1 cellular context compared by ENCODE assay signal in the genomic region with DNA sequence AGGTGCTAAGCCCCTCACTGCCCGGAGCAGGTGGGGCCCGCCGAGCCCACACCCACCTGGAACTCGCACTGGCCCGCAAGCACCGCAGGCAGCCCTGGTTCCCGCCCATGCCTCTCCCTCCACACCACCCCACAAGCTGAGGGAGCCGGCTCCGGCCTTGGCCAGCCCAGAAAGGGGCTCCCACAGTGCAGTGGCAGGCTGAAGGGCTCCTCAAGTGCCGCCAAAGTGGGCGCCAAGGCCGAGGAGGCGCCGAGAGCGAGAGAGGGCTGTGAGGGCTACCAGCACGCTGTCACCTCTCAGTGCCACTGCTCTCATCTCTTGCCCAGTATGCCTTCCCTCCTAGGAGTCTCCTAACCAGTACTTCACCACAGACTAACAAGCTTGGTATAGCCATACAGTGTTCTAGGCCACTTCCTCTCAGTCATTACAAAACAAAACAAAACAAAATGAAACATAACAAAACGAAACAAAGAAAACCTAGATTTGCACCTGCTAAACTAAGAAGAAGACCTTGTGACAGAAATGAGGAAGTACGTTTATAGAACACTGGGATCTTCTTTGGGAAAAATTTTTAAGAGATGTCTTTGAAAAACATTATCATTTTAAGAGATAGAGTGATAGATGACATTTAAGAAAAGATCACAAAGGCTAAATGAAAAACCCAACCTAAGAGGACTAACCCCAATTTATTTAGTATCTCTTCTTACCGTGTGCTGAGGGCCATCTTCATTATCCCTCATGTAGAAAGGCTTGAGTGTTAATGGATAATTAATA.
TF ChIP-seq lines count a peak whose summit lies in the region.

No MANE protein-coding gene starts in this region.

TF ChIP-seq in GM12878, 131 proteins besides CTCF, POLR2A, EP300 and RAD21 (continued from another document and continues in another):
- TF ChIP-seq, protein P1, sequence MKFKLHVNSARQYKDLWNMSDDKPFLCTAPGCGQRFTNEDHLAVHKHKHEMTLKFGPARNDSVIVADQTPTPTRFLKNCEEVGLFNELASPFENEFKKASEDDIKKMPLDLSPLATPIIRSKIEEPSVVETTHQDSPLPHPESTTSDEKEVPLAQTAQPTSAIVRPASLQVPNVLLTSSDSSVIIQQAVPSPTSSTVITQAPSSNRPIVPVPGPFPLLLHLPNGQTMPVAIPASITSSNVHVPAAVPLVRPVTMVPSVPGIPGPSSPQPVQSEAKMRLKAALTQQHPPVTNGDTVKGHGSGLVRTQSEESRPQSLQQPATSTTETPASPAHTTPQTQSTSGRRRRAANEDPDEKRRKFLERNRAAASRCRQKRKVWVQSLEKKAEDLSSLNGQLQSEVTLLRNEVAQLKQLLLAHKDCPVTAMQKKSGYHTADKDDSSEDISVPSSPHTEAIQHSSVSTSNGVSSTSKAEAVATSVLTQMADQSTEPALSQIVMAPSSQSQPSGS (IDR thresholded peaks at IDR 0.05; ENCODE audit: low read length): peak; percentile 85
- no peak for TF ChIP-seq KAT2A (conservative IDR thresholded peaks at IDR 0.05; ENCODE audit: control insufficient read depth, low read depth, low read length)
- 0 out of 2 replicates have a peak, but pooled peaks have one; percentile 41 for TF ChIP-seq RCOR1 (conservative IDR thresholded peaks at IDR 0.05; ENCODE audit: low read depth, low read length)
- peak; percentile 81; the same call in 1 of the 2 replicates for TF ChIP-seq SMARCA5 (IDR thresholded peaks at IDR 0.05)
- peak; percentile 82; the same call in 1 of the 2 replicates for TF ChIP-seq PML (IDR thresholded peaks at IDR 0.05; ENCODE audit: low read length)
- TF ChIP-seq RAD51 (IDR thresholded peaks at IDR 0.05): peak; percentile 70
- TF ChIP-seq MTA2 (IDR thresholded peaks at IDR 0.05; ENCODE audit: low read depth): peak; percentile 93
- peak; percentile 83 for TF ChIP-seq EED (IDR thresholded peaks at IDR 0.05; ENCODE audit: low read depth)
- no peak for TF ChIP-seq IRF3 (IDR thresholded peaks at IDR 0.05)
- TF ChIP-seq IRF4 (IDR thresholded peaks at IDR 0.05; ENCODE audit: low read depth, low read length): peak; percentile 70
- peak; percentile 52; the same call in 1 of the 2 replicates for TF ChIP-seq GABPA (IDR thresholded peaks at IDR 0.05; ENCODE audit: low read depth)
- TF ChIP-seq, protein P2, sequence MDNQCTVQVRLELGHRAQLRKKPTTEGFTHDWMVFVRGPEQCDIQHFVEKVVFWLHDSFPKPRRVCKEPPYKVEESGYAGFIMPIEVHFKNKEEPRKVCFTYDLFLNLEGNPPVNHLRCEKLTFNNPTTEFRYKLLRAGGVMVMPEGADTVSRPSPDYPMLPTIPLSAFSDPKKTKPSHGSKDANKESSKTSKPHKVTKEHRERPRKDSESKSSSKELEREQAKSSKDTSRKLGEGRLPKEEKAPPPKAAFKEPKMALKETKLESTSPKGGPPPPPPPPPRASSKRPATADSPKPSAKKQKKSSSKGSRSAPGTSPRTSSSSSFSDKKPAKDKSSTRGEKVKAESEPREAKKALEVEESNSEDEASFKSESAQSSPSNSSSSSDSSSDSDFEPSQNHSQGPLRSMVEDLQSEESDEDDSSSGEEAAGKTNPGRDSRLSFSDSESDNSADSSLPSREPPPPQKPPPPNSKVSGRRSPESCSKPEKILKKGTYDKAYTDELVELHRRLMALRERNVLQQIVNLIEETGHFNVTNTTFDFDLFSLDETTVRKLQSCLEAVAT (IDR thresholded peaks at IDR 0.05): peak; percentile 82
- TF ChIP-seq, protein P3, sequence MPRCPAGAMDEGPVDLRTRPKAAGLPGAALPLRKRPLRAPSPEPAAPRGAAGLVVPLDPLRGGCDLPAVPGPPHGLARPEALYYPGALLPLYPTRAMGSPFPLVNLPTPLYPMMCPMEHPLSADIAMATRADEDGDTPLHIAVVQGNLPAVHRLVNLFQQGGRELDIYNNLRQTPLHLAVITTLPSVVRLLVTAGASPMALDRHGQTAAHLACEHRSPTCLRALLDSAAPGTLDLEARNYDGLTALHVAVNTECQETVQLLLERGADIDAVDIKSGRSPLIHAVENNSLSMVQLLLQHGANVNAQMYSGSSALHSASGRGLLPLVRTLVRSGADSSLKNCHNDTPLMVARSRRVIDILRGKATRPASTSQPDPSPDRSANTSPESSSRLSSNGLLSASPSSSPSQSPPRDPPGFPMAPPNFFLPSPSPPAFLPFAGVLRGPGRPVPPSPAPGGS (IDR thresholded peaks at IDR 0.05; ENCODE audit: borderline replicate concordance, insufficient read depth, low read depth, low read length, poor library complexity, severe bottlenecking): peak; percentile 13
- peak; percentile 99 for TF ChIP-seq IKZF2 (IDR thresholded peaks at IDR 0.05)
- no peak for TF ChIP-seq YY1 (IDR thresholded peaks at IDR 0.05; ENCODE audit: low read depth, low read length)
- TF ChIP-seq NFIC (IDR thresholded peaks at IDR 0.05; ENCODE audit: low read depth, low read length): peak; percentile 93
- no peak for TF ChIP-seq ESRRA (IDR thresholded peaks at IDR 0.05; ENCODE audit: low read length)
- TF ChIP-seq RFX5 (IDR thresholded peaks at IDR 0.05; ENCODE audit: low read depth, low read length): no peak
- no peak for TF ChIP-seq NR2F1 (conservative IDR thresholded peaks at IDR 0.05)
- peak; percentile 75 for TF ChIP-seq POLR2AphosphoS5 (IDR thresholded peaks at IDR 0.05; ENCODE audit: low read length)
- TF ChIP-seq IKZF1 (conservative IDR thresholded peaks at IDR 0.05): peak; percentile 92
- no peak for TF ChIP-seq MTA3 (IDR thresholded peaks at IDR 0.05; ENCODE audit: borderline replicate concordance, low read length)
- no peak for TF ChIP-seq SREBF1 (IDR thresholded peaks at IDR 0.05; ENCODE audit: low read length)
- peak; percentile 65; the same call in 1 of the 2 replicates for TF ChIP-seq LARP7 (IDR thresholded peaks at IDR 0.05)
- peak; percentile 91 for TF ChIP-seq ZNF687 (IDR thresholded peaks at IDR 0.05)
- peak; percentile 85 for TF ChIP-seq JUNB (IDR thresholded peaks at IDR 0.05)
- 0 out of 2 replicates have a peak, but pooled peaks have one; percentile 30 for TF ChIP-seq RBBP5 (conservative IDR thresholded peaks at IDR 0.05)
- no peak for TF ChIP-seq NFXL1 (IDR thresholded peaks at IDR 0.05; ENCODE audit: borderline replicate concordance)
- TF ChIP-seq RELA (IDR thresholded peaks at IDR 0.05; ENCODE audit: borderline replicate concordance, partially characterized antibody): no peak
- peak; percentile 44; the same call in 1 of the 2 replicates for TF ChIP-seq TAF1 (IDR thresholded peaks at IDR 0.05; ENCODE audit: borderline replicate concordance, low read depth, low read length)
- TF ChIP-seq, protein P4, sequence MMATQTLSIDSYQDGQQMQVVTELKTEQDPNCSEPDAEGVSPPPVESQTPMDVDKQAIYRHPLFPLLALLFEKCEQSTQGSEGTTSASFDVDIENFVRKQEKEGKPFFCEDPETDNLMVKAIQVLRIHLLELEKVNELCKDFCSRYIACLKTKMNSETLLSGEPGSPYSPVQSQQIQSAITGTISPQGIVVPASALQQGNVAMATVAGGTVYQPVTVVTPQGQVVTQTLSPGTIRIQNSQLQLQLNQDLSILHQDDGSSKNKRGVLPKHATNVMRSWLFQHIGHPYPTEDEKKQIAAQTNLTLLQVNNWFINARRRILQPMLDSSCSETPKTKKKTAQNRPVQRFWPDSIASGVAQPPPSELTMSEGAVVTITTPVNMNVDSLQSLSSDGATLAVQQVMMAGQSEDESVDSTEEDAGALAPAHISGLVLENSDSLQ (IDR thresholded peaks at IDR 0.05): peak; percentile 41; the same call in 1 of the 2 replicates
- TF ChIP-seq POU2F2 (IDR thresholded peaks at IDR 0.05; ENCODE audit: borderline replicate concordance, low read depth, low read length): peak; percentile 77; the same call in 2 of the 3 replicates
- TF ChIP-seq TCF3 (IDR thresholded peaks at IDR 0.05; ENCODE audit: borderline replicate concordance, insufficient read depth, low read depth, low read length): peak; percentile 62; the same call in 1 of the 2 replicates
- peak; percentile 50 for TF ChIP-seq GATAD2B (conservative IDR thresholded peaks at IDR 0.05; ENCODE audit: low read depth)
- peak; percentile 38 to 58; a peak in 2 of 4 replicates for TF ChIP-seq BHLHE40 (IDR thresholded peaks at IDR 0.05; ENCODE audit: borderline replicate concordance in 1 of 2, low read depth in 2 of 2, low read length in 1 of 2)
- no peak for TF ChIP-seq TARDBP (IDR thresholded peaks at IDR 0.05; ENCODE audit: borderline replicate concordance)
- TF ChIP-seq, protein P5, sequence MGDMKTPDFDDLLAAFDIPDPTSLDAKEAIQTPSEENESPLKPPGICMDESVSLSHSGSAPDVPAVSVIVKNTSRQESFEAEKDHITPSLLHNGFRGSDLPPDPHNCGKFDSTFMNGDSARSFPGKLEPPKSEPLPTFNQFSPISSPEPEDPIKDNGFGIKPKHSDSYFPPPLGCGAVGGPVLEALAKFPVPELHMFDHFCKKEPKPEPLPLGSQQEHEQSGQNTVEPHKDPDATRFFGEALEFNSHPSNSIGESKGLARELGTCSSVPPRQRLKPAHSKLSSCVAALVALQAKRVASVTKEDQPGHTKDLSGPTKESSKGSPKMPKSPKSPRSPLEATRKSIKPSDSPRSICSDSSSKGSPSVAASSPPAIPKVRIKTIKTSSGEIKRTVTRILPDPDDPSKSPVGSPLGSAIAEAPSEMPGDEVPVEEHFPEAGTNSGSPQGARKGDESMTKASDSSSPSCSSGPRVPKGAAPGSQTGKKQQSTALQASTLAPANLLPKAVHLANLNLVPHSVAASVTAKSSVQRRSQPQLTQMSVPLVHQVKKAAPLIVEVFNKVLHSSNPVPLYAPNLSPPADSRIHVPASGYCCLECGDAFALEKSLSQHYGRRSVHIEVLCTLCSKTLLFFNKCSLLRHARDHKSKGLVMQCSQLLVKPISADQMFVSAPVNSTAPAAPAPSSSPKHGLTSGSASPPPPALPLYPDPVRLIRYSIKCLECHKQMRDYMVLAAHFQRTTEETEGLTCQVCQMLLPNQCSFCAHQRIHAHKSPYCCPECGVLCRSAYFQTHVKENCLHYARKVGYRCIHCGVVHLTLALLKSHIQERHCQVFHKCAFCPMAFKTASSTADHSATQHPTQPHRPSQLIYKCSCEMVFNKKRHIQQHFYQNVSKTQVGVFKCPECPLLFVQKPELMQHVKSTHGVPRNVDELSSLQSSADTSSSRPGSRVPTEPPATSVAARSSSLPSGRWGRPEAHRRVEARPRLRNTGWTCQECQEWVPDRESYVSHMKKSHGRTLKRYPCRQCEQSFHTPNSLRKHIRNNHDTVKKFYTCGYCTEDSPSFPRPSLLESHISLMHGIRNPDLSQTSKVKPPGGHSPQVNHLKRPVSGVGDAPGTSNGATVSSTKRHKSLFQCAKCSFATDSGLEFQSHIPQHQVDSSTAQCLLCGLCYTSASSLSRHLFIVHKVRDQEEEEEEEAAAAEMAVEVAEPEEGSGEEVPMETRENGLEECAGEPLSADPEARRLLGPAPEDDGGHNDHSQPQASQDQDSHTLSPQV (IDR thresholded peaks at IDR 0.05): 0 out of 2 replicates have a peak, but pooled peaks have one; percentile 68
- TF ChIP-seq ZNF207 (IDR thresholded peaks at IDR 0.05; ENCODE audit: borderline replicate concordance): peak; percentile 27; the same call in 1 of the 2 replicates
- no peak for TF ChIP-seq NFYA (IDR thresholded peaks at IDR 0.05; ENCODE audit: borderline replicate concordance, low read depth, low read length)
- peak; percentile 63; the same call in 1 of the 2 replicates for TF ChIP-seq ASH2L (IDR thresholded peaks at IDR 0.05; ENCODE audit: borderline replicate concordance, low read depth)
- TF ChIP-seq HDGF (IDR thresholded peaks at IDR 0.05): peak; percentile 93
- TF ChIP-seq ETV6 (conservative IDR thresholded peaks at IDR 0.05 in 1 of 2, IDR thresholded peaks at IDR 0.05 in 1 of 2; ENCODE audit: borderline replicate concordance in 1 of 2, low read depth in 1 of 2): peak in 1 of 2 experiments; percentile 87; a peak in 2 of 4 replicates
- peak; percentile 86 for TF ChIP-seq ATF7 (IDR thresholded peaks at IDR 0.05; ENCODE audit: low read depth)
- no peak for TF ChIP-seq ZNF622 (IDR thresholded peaks at IDR 0.05)
- peak; percentile 40; the same call in 1 of the 2 replicates for TF ChIP-seq RB1 (IDR thresholded peaks at IDR 0.05; ENCODE audit: borderline replicate concordance)
- TF ChIP-seq CBFB (IDR thresholded peaks at IDR 0.05; ENCODE audit: low read depth): peak; percentile 59; the same call in 1 of the 2 replicates
- peak; percentile 96 for TF ChIP-seq RUNX3 (IDR thresholded peaks at IDR 0.05; ENCODE audit: low read length)
